In genomic region chr11:75244052-75244814, GRCh38 we compare ENCODE assay signal across 18 cellular contexts. TPM values are rescaled to one million over a fixed set of nuclear protein-coding genes. Genes with fewer than 3 reads are reported as not detected.
"Had no signal": no experiment of that assay in that cellular context is flagged by ENCODE, and none has a peak within 500 bp of the region (broad histone marks: within the 10 kb centered on the region; RNA-seq: fewer than 3 reads in every experiment).

No MANE protein-coding gene starts in this region.

- H3K27ac Mint-ChIP-seq: activated CD8-positive, alpha-beta T cell treated with anti-CD3 and anti-CD28 coated beads for 36 hours; activated T-helper 1 cell treated with anti-CD3 and anti-CD28 coated beads, Interleukin-12 subunit alpha, Interleukin-12 subunit beta, Interleukin-2, Interleukin-4 antibody, amounts not matched to agents 30 ng/mL and 10 ng/mL and 1 ng/mL, durations not matched to agents 14 hours and 24 hours and 36 hours; stimulated activated naive CD8-positive, alpha-beta T cell treated with anti-CD3 and anti-CD28 coated beads, Interleukin-15, Interleukin-2, amounts not matched to agents 100 ng/mL and 50 ng/mL, for 24 hours; T-cell had no signal

- ATAC-seq: activated CD8-positive, alpha-beta T cell treated with anti-CD3 and anti-CD28 coated beads for 36 hours; gastroesophageal sphincter; left lobe of liver; T-cell had no signal

- H3K27ac ChIP-seq: gastroesophageal sphincter, neutrophil, right atrium auricular region, thoracic aorta had no signal

- H3K36me3 ChIP-seq: gastroesophageal sphincter, neutrophil, right atrium auricular region, thoracic aorta had no signal

- H3K4me3 Mint-ChIP-seq: activated CD8-positive, alpha-beta T cell treated with anti-CD3 and anti-CD28 coated beads for 36 hours; stimulated activated naive CD8-positive, alpha-beta T cell treated with anti-CD3 and anti-CD28 coated beads, Interleukin-15, Interleukin-2, amounts not matched to agents 100 ng/mL and 50 ng/mL, for 24 hours had no signal

- H3K9me3 ChIP-seq: gastroesophageal sphincter, neutrophil, right atrium auricular region, thoracic aorta had no signal

- H3K36me3 Mint-ChIP-seq: T-cell had no signal

- H3K9me3 Mint-ChIP-seq: activated CD8-positive, alpha-beta T cell treated with anti-CD3 and anti-CD28 coated beads for 36 hours; activated T-helper 1 cell treated with anti-CD3 and anti-CD28 coated beads, Interleukin-12 subunit alpha, Interleukin-12 subunit beta, Interleukin-2, Interleukin-4 antibody, amounts not matched to agents 30 ng/mL and 10 ng/mL and 1 ng/mL, durations not matched to agents 14 hours and 24 hours and 36 hours; stimulated activated naive CD8-positive, alpha-beta T cell treated with anti-CD3 and anti-CD28 coated beads, Interleukin-15, Interleukin-2, amounts not matched to agents 100 ng/mL and 50 ng/mL, for 24 hours; T-cell had no signal

- H3K4me3 ChIP-seq: gastroesophageal sphincter, right atrium auricular region, thoracic aorta had no signal

- DNase-seq: activated CD4-positive, alpha-beta T cell treated with anti-CD3 and anti-CD28 coated beads for 4 hours; activated CD8-positive, alpha-beta T cell treated with anti-CD3 and anti-CD28 coated beads for 36 hours; activated naive CD4-positive, alpha-beta T cell treated with Interleukin-2 at 50 U/mL for 16 hours; small intestine; stimulated activated CD4-positive, alpha-beta T cell treated with anti-CD3 and anti-CD28 coated beads, Interleukin-4, amount 100 ng/mL, for 4 hours; stimulated activated CD8-positive, alpha-beta memory T cell treated with anti-CD3 and anti-CD28 coated beads, Interleukin-4, amount 100 ng/mL, for 48 hours; T-helper 9 cell had no signal

RNA-seq across cellular contexts. Expression of gene TPBGL, which starts 3.7 kb away (rescaled TPM):
- total RNA-seq: bronchial epithelial cell, left lobe of liver, lung microvascular endothelial cell, urinary bladder had no signal
